ENCODE assay signal across 1 cellular context in genomic region chr4:185395956-185396723, GRCh38.
TF ChIP-seq lines count a peak whose summit lies in the region.

No MANE protein-coding gene starts in this region.

TF ChIP-seq in GM23338, 12 proteins besides CTCF, POLR2A, EP300 and RAD21 (continued from another document):
- TF ChIP-seq REST (IDR thresholded peaks at IDR 0.05; ENCODE audit: unreplicated experiment) (peak; percentile 52), CREB1 (CRISPR knock-in tag; IDR thresholded peaks at IDR 0.05; ENCODE audit: low read depth) (peak; percentile 90), EZH2 (IDR thresholded peaks at IDR 0.05; ENCODE audit: low read depth, unreplicated experiment) (no peak), ETS1 (IDR thresholded peaks at IDR 0.05) (no peak)
